Comparison of ENCODE assay signal across 7 cellular contexts in genomic region chr17:74582633-74583032, GRCh38. TPM values are rescaled to one million over a fixed set of nuclear protein-coding genes. Genes with fewer than 3 reads are reported as not detected.
"Had no signal": no experiment of that assay in that cellular context is flagged by ENCODE, and none has a peak within 500 bp of the region (broad histone marks: within the 10 kb centered on the region; RNA-seq: fewer than 3 reads in every experiment).

No MANE protein-coding gene starts in this region.

- H3K9me3 Mint-ChIP-seq: H9 had no signal

- H3K4me1 Mint-ChIP-seq: H9 had no signal

- ATAC-seq: GM23338, HepG2 had no signal

- H3K27ac Mint-ChIP-seq: GM23338, H9, IgD-negative memory B cell had no signal

- DNase-seq: H9, HCEC 1CT had no signal

- H3K4me3 ChIP-seq: GM23338 had no signal

- H3K4me3 Mint-ChIP-seq: GM23338, H9 had no signal

RNA-seq across cellular contexts. Expression of gene CD300LD, which starts 9.4 kb away (rescaled TPM):
- total RNA-seq: GM23338, H1, H9, HepG2, HT1080 had no signal
- polyA plus RNA-seq: GM23338, H1, HepG2, IgD-negative memory B cell had no signal

RNA-seq across cellular contexts. Expression of gene CD300H, which starts 15.3 kb away (rescaled TPM):
- total RNA-seq: GM23338, H1, H9, HepG2, HT1080 had no signal
- polyA plus RNA-seq: GM23338, H1, HepG2 had no signal

RNA-seq across cellular contexts. Expression of gene CD300C, which starts 36.7 kb away (rescaled TPM):
- total RNA-seq: GM23338, H1, H9, HepG2 had no signal
- polyA plus RNA-seq: GM23338, H1, HepG2 had no signal

RNA-seq across cellular contexts. Expression of gene CD300E, which starts 40.9 kb away (rescaled TPM):
- total RNA-seq: GM23338, H1, H9, HepG2, HT1080 had no signal
- polyA plus RNA-seq: GM23338, H1, HepG2 had no signal

RNA-seq across cellular contexts. Expression of gene CD300LB, which starts 51.4 kb away (rescaled TPM):
- total RNA-seq: GM23338, H1, H9, HepG2, HT1080 had no signal
- polyA plus RNA-seq: GM23338, H1, HepG2, IgD-negative memory B cell had no signal
